1 cellular context compared by ENCODE assay signal in genomic region chr2:62348700-62349099, GRCh38.
A peak's percentile ranks its signal among the peaks of the same experiment; 100 is the strongest.
TF ChIP-seq lines count a peak whose summit lies in the region.

No MANE protein-coding gene starts in this region.

TF ChIP-seq in GM12878, 131 proteins besides CTCF, POLR2A, EP300 and RAD21 (continued from another document):
- TF ChIP-seq REST (IDR thresholded peaks at IDR 0.05; ENCODE audit: low read depth, low read length) (no peak), CBX3 (IDR thresholded peaks at IDR 0.05; ENCODE audit: borderline replicate concordance, low read depth) (no peak), DPF2 (IDR thresholded peaks at IDR 0.05) (no peak), MAX (IDR thresholded peaks at IDR 0.05; ENCODE audit: low read depth, low read length) (no peak), MTA3 (IDR thresholded peaks at IDR 0.05; ENCODE audit: borderline replicate concordance, low read length) (no peak), CEBPZ (IDR thresholded peaks at IDR 0.05; ENCODE audit: low read depth, low read length) (no peak), IKZF1 (conservative IDR thresholded peaks at IDR 0.05) (no peak), BRCA1 (IDR thresholded peaks at IDR 0.05; ENCODE audit: low read depth, low read length) (no peak), TCF7 (IDR thresholded peaks at IDR 0.05; ENCODE audit: borderline replicate concordance) (no peak), SMARCA5 (IDR thresholded peaks at IDR 0.05) (no peak), SREBF1 (IDR thresholded peaks at IDR 0.05; ENCODE audit: low read length) (no peak), PAX8 (IDR thresholded peaks at IDR 0.05) (no peak), ZNF207 (IDR thresholded peaks at IDR 0.05; ENCODE audit: borderline replicate concordance) (no peak), MYB (IDR thresholded peaks at IDR 0.05; ENCODE audit: borderline replicate concordance, low read depth, low read length) (no peak), KAT2A (conservative IDR thresholded peaks at IDR 0.05; ENCODE audit: control insufficient read depth, low read depth, low read length) (no peak), SIX5 (IDR thresholded peaks at IDR 0.05; ENCODE audit: low read depth, low read length, severe bottlenecking) (no peak), NFYA (IDR thresholded peaks at IDR 0.05; ENCODE audit: borderline replicate concordance, low read depth, low read length) (no peak), TCF12 (IDR thresholded peaks at IDR 0.05; ENCODE audit: low read depth, low read length) (0 out of 2 replicates have a peak, but pooled peaks have one; percentile 11), CUX1 (IDR thresholded peaks at IDR 0.05; ENCODE audit: insufficient replicate concordance, low read depth, low read length) (no peak), TARDBP (IDR thresholded peaks at IDR 0.05; ENCODE audit: borderline replicate concordance) (no peak), ATF2 (IDR thresholded peaks at IDR 0.05; ENCODE audit: low read length) (peak; percentile 73), FOXM1 (IDR thresholded peaks at IDR 0.05; ENCODE audit: low read depth, low read length) (peak; percentile 78; the same call in 1 of the 2 replicates), ZNF622 (IDR thresholded peaks at IDR 0.05) (no peak), BCL3 (IDR thresholded peaks at IDR 0.05; ENCODE audit: borderline replicate concordance, insufficient read depth, low read depth, low read length, poor library complexity, severe bottlenecking) (peak; percentile 38), EED (IDR thresholded peaks at IDR 0.05; ENCODE audit: low read depth) (no peak), POU2F2 (IDR thresholded peaks at IDR 0.05; ENCODE audit: borderline replicate concordance, low read depth, low read length) (no peak), CBFB (IDR thresholded peaks at IDR 0.05; ENCODE audit: low read depth) (0 out of 2 replicates have a peak, but pooled peaks have one; percentile 34), PML (IDR thresholded peaks at IDR 0.05; ENCODE audit: low read length) (no peak; the same call in 1 of the 2 replicates), STAT3 (IDR thresholded peaks at IDR 0.05; ENCODE audit: low read depth, low read length) (no peak), PKNOX1 (IDR thresholded peaks at IDR 0.05) (no peak), BCL11A (IDR thresholded peaks at IDR 0.05; ENCODE audit: low read depth, low read length) (0 out of 2 replicates have a peak, but pooled peaks have one; percentile 15), ZNF274 (IDR thresholded peaks at IDR 0.05; ENCODE audit: insufficient read depth, insufficient read length) (no peak), SP1 (IDR thresholded peaks at IDR 0.05; ENCODE audit: low read depth, low read length) (no peak), IRF4 (IDR thresholded peaks at IDR 0.05; ENCODE audit: low read depth, low read length) (peak; percentile 20; the same call in 1 of the 2 replicates), JUND (IDR thresholded peaks at IDR 0.05; ENCODE audit: low read depth, low read length) (no peak), SREBF2 (IDR thresholded peaks at IDR 0.05; ENCODE audit: low read length) (no peak), RAD51 (IDR thresholded peaks at IDR 0.05) (no peak), PAX5 (IDR thresholded peaks at IDR 0.05; ENCODE audit: borderline replicate concordance, low read depth, low read length) (no peak), MYC (IDR thresholded peaks at IDR 0.05; ENCODE audit: insufficient read depth, insufficient read length, insufficient replicate concordance, low read length, severe bottlenecking) (no peak), NFXL1 (IDR thresholded peaks at IDR 0.05; ENCODE audit: borderline replicate concordance) (no peak), SKIL (IDR thresholded peaks at IDR 0.05; ENCODE audit: low read depth, poor library complexity, severe bottlenecking) (peak; percentile 18)
TF ChIP-seq in GM12878: peak in this region for 22.
